Comparison of ENCODE assay signal across 39 cellular contexts in the genomic region with DNA sequence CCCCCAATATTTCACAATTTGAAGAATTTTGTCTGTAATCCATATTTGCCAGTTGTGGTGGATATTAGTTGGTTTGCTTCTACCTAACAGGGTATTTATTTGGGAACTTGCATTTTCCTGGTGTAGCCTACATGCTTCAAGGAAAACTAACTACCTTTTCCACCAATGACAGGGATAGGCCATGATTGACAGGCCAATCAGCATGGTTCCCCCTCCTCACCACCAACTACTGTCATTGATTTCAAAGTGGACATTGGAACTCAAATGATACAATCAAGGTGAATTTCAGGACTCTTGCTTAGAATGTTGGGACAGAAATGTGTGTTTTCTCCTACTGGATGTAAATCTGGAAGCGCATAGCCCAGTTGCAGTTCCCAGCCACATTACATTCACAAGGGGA.
"Had no signal": no experiment of that assay in that cellular context is flagged by ENCODE, and none has a peak within 500 bp of the region (broad histone marks: within the 10 kb centered on the region; RNA-seq: fewer than 3 reads in every experiment).

No MANE protein-coding gene starts in this region.

- H3K9me3 ChIP-seq: adrenal gland, ascending aorta, body of pancreas, breast epithelium had no signal

- H3K4me3 Mint-ChIP-seq: activated naive CD4-positive, alpha-beta T cell treated with anti-CD3 and anti-CD28 coated beads for 36 hours; activated naive CD4-positive, alpha-beta T cell treated with anti-CD3 and anti-CD28 coated beads, Interleukin-2, amount 10 ng/mL, durations not matched to agents 7 days and 5 days; activated naive CD4-positive, alpha-beta T cell treated with anti-CD3 and anti-CD28 coated beads, Interleukin-2, amount 50 U/mL, for 24 hours; activated naive CD8-positive, alpha-beta T cell; activated naive CD8-positive, alpha-beta T cell treated with anti-CD3 and anti-CD28 coated beads for 36 hours; activated naive CD8-positive, alpha-beta T cell treated with anti-CD3 and anti-CD28 coated beads, Interleukin-2, amount 10 ng/mL, durations not matched to agents 7 days and 5 days; activated naive CD8-positive, alpha-beta T cell treated with anti-CD3 and anti-CD28 coated beads, Interleukin-2, amount 50 U/mL, for 24 hours; activated T-cell treated with anti-CD3 and anti-CD28 coated beads, Interleukin-2, amount 50 U/mL, for 24 hours; activated T-cell treated with anti-CD3 and anti-CD28 coated beads, Interleukin-2, amount 50 U/mL, for 4 hours; activated T-cell treated with anti-CD3 and anti-CD28 coated beads, Interleukin-2, amount 50 U/mL, for 72 hours; activated T-helper 1 cell treated with anti-CD3 and anti-CD28 coated beads, Interleukin-12 subunit alpha, Interleukin-12 subunit beta, Interleukin-2, Interleukin-4 antibody, amounts not matched to agents 30 ng/mL and 10 ng/mL and 1 ng/mL, durations not matched to agents 14 hours and 24 hours and 36 hours; activated T-helper 17 cell treated with anti-CD3 and anti-CD28 coated beads, Interleukin-2, amount 50 U/mL, for 72 hours; brain; central memory CD8-positive, alpha-beta T cell had no signal

- H3K4me3 ChIP-seq: adrenal gland, ascending aorta, body of pancreas, breast epithelium, cardiac muscle cell had no signal

- ATAC-seq: activated naive CD4-positive, alpha-beta T cell treated with anti-CD3 and anti-CD28 coated beads, Interleukin-2, amount 50 U/mL, for 72 hours; activated naive CD8-positive, alpha-beta T cell treated with anti-CD3 and anti-CD28 coated beads, Interleukin-2, amount 50 U/mL, for 24 hours; activated T-cell treated with anti-CD3 and anti-CD28 coated beads, Interleukin-2, amount 50 U/mL, for 4 hours; activated T-cell treated with anti-CD3 and anti-CD28 coated beads, Interleukin-2, amount 50 U/mL, for 72 hours; activated T-helper 17 cell treated with anti-CD3 and anti-CD28 coated beads, Interleukin-2, amount 50 U/mL, for 72 hours; body of pancreas had no signal

- H3K27me3 Mint-ChIP-seq: activated naive CD8-positive, alpha-beta T cell; activated naive CD8-positive, alpha-beta T cell treated with anti-CD3 and anti-CD28 coated beads for 36 hours had no signal

- FAIRE-seq: astrocyte, bronchial epithelial cell had no signal

- H3K36me3 Mint-ChIP-seq: activated naive CD4-positive, alpha-beta T cell treated with anti-CD3 and anti-CD28 coated beads, Interleukin-2, amount 10 ng/mL, durations not matched to agents 7 days and 5 days; activated naive CD4-positive, alpha-beta T cell treated with anti-CD3 and anti-CD28 coated beads, Interleukin-2, amount 50 U/mL, for 24 hours; activated naive CD4-positive, alpha-beta T cell treated with anti-CD3 and anti-CD28 coated beads, Interleukin-2, amount 50 U/mL, for 72 hours; activated naive CD8-positive, alpha-beta T cell; activated naive CD8-positive, alpha-beta T cell treated with anti-CD3 and anti-CD28 coated beads for 36 hours; activated naive CD8-positive, alpha-beta T cell treated with anti-CD3 and anti-CD28 coated beads, Interleukin-2, amount 10 ng/mL, durations not matched to agents 7 days and 5 days; brain had no signal

- H3K9me3 Mint-ChIP-seq: activated naive CD4-positive, alpha-beta T cell treated with anti-CD3 and anti-CD28 coated beads for 36 hours; activated naive CD4-positive, alpha-beta T cell treated with anti-CD3 and anti-CD28 coated beads, Interleukin-2, amount 10 ng/mL, durations not matched to agents 7 days and 5 days; activated naive CD4-positive, alpha-beta T cell treated with anti-CD3 and anti-CD28 coated beads, Interleukin-2, amount 50 U/mL, for 24 hours; activated naive CD4-positive, alpha-beta T cell treated with anti-CD3 and anti-CD28 coated beads, Interleukin-2, amount 50 U/mL, for 72 hours; activated naive CD8-positive, alpha-beta T cell treated with anti-CD3 and anti-CD28 coated beads for 36 hours; activated naive CD8-positive, alpha-beta T cell treated with anti-CD3 and anti-CD28 coated beads, Interleukin-2, amount 10 ng/mL, durations not matched to agents 7 days and 5 days; activated T-cell treated with anti-CD3 and anti-CD28 coated beads, Interleukin-2, amount 50 U/mL, for 24 hours; activated T-cell treated with anti-CD3 and anti-CD28 coated beads, Interleukin-2, amount 50 U/mL, for 4 hours; activated T-cell treated with anti-CD3 and anti-CD28 coated beads, Interleukin-2, amount 50 U/mL, for 72 hours; activated T-helper 1 cell treated with anti-CD3 and anti-CD28 coated beads, Interleukin-12 subunit alpha, Interleukin-12 subunit beta, Interleukin-2, Interleukin-4 antibody, amounts not matched to agents 30 ng/mL and 10 ng/mL and 1 ng/mL, durations not matched to agents 14 hours and 24 hours and 36 hours; activated T-helper 17 cell treated with anti-CD3 and anti-CD28 coated beads, Interleukin-2, amount 50 U/mL, for 72 hours; central memory CD8-positive, alpha-beta T cell had no signal

- DNase-seq: activated effector memory CD4-positive, alpha-beta T cell treated with anti-CD3 and anti-CD28 coated beads, Interleukin-2, amount 50 U/mL, for 16 hours; activated effector memory CD4-positive, alpha-beta T cell treated with Interleukin-2 at 50 U/mL for 16 hours; activated gamma-delta T cell; activated gamma-delta T cell treated with Interleukin-2 at 50 U/mL for 16 hours; activated naive CD4-positive, alpha-beta T cell; activated naive CD4-positive, alpha-beta T cell treated with anti-CD3 and anti-CD28 coated beads for 36 hours; activated naive CD4-positive, alpha-beta T cell treated with anti-CD3 and anti-CD28 coated beads, Interleukin-2, amount 10 ng/mL, durations not matched to agents 7 days and 5 days; activated naive CD4-positive, alpha-beta T cell treated with anti-CD3 and anti-CD28 coated beads, Interleukin-2, amount 50 U/mL, for 16 hours; activated naive CD4-positive, alpha-beta T cell treated with Interleukin-2 at 50 U/mL for 16 hours; activated naive CD8-positive, alpha-beta T cell treated with anti-CD3 and anti-CD28 coated beads for 36 hours; activated naive CD8-positive, alpha-beta T cell treated with anti-CD3 and anti-CD28 coated beads, Interleukin-2, amount 10 ng/mL, durations not matched to agents 7 days and 5 days; activated naive CD8-positive, alpha-beta T cell treated with anti-CD3 and anti-CD28 coated beads, Interleukin-2, amount 50 U/mL, for 24 hours; activated T-cell treated with anti-CD3 and anti-CD28 coated beads, Interleukin-2, amount 50 U/mL, for 1 hour; activated T-cell treated with anti-CD3 and anti-CD28 coated beads, Interleukin-2, amount 50 U/mL, for 24 hours; activated T-cell treated with anti-CD3 and anti-CD28 coated beads, Interleukin-2, amount 50 U/mL, for 4 hours; activated T-cell treated with anti-CD3 and anti-CD28 coated beads, Interleukin-2, amount 50 U/mL, for 48 hours; activated T-cell treated with anti-CD3 and anti-CD28 coated beads, Interleukin-2, amount 50 U/mL, for 72 hours; adrenal gland; amniotic stem cell; amygdala; anterior cingulate cortex; aorta; body of pancreas; brain microvascular endothelial cell; caudate nucleus; central memory CD4-positive, alpha-beta T cell; cerebellar nuclear complex had no signal

- H3K36me3 ChIP-seq: adrenal gland, ascending aorta, brain microvascular endothelial cell, breast epithelium, cardiac muscle cell had no signal

- H3K27ac Mint-ChIP-seq: activated naive CD4-positive, alpha-beta T cell treated with anti-CD3 and anti-CD28 coated beads for 36 hours; activated naive CD4-positive, alpha-beta T cell treated with anti-CD3 and anti-CD28 coated beads, Interleukin-2, amount 10 ng/mL, durations not matched to agents 7 days and 5 days; activated naive CD4-positive, alpha-beta T cell treated with anti-CD3 and anti-CD28 coated beads, Interleukin-2, amount 50 U/mL, for 72 hours; activated naive CD8-positive, alpha-beta T cell; activated naive CD8-positive, alpha-beta T cell treated with anti-CD3 and anti-CD28 coated beads for 36 hours; activated naive CD8-positive, alpha-beta T cell treated with anti-CD3 and anti-CD28 coated beads, Interleukin-2, amount 10 ng/mL, durations not matched to agents 7 days and 5 days; activated naive CD8-positive, alpha-beta T cell treated with anti-CD3 and anti-CD28 coated beads, Interleukin-2, amount 50 U/mL, for 24 hours; activated T-cell treated with anti-CD3 and anti-CD28 coated beads, Interleukin-2, amount 50 U/mL, for 24 hours; activated T-cell treated with anti-CD3 and anti-CD28 coated beads, Interleukin-2, amount 50 U/mL, for 72 hours; activated T-helper 1 cell treated with anti-CD3 and anti-CD28 coated beads, Interleukin-12 subunit alpha, Interleukin-12 subunit beta, Interleukin-2, Interleukin-4 antibody, amounts not matched to agents 30 ng/mL and 10 ng/mL and 1 ng/mL, durations not matched to agents 14 hours and 24 hours and 36 hours; activated T-helper 17 cell treated with anti-CD3 and anti-CD28 coated beads, Interleukin-2, amount 50 U/mL, for 72 hours; brain had no signal

- H3K4me1 Mint-ChIP-seq: central memory CD8-positive, alpha-beta T cell had no signal

- H3K27me3 ChIP-seq: adrenal gland, ascending aorta, body of pancreas, brain microvascular endothelial cell, breast epithelium, cardiac muscle cell had no signal

- H3K27ac ChIP-seq: adrenal gland, ascending aorta, body of pancreas, brain microvascular endothelial cell, breast epithelium, cardiac muscle cell had no signal
